ENCODE assay signal across 16 cellular contexts in the genomic region with DNA sequence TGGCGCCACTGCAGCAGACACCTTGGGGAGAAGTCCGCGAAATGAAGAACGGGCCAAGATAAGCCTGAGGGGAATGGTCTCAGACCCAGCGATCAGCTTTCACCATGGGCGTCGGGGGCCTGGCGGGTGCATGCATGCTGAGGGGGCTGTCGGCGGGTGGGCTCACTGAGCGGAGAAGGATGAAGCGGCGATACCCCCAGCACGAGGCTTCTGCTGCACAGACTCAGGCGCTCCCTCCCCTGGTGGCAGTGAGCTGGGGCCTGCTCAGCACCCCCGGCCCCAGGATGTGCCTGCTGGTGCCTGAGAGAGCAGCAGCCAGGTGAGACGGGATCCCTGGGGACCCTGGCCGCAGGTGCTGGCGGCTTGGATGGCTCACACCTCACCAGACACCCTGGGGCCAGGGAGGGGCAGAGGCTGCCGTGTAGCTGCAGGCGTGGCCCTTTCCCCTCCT. TPM values are rescaled to one million over a fixed set of nuclear protein-coding genes. Genes with fewer than 3 reads are reported as not detected.
DNase-seq lines count a peak whose midpoint lies in the region; ATAC-seq, FAIRE-seq and TF ChIP-seq lines count a peak whose summit lies in the region.
"Had no signal": no experiment of that assay in that cellular context is flagged by ENCODE, and none has a peak within 500 bp of the region (broad histone marks: within the 10 kb centered on the region; RNA-seq: fewer than 3 reads in every experiment).

No MANE protein-coding gene starts in this region.

- H3K23ac ChIP-seq in trophoblast cell (ENCODE audit: low read length), result no peak overlapping the region

- DNase-seq in activated CD4-positive, alpha-beta memory T cell treated with anti-CD3 and anti-CD28 coated beads, Interleukin-2, amount 10 ng/mL, durations not matched to agents 7 days and 5 days, result no peak
- no peak for DNase-seq in activated CD4-positive, alpha-beta memory T cell treated with anti-CD3 and anti-CD28 coated beads for 36 hours
- peak; percentile 92 for DNase-seq in NCI-H1436 (lab: John Stamatoyannopoulos, UW)
- DNase-seq in trophoblast cell, result peak; percentile 50 to 73
- DNase-seq in small intestine, result no peak
- DNase-seq in cerebellar cortex (ENCODE audit: low spot score), result no peak
- no peak for DNase-seq in uterus
- DNase-seq: activated T-cell treated with anti-CD3 and anti-CD28 coated beads for 4 hours, NCI-H82, nucleus accumbens had no signal

- H3K4me1 Mint-ChIP-seq in activated CD4-positive, alpha-beta memory T cell treated with anti-CD3 and anti-CD28 coated beads, Interleukin-2, amount 10 ng/mL, durations not matched to agents 7 days and 5 days, result peaks cover 2% of the 10 kb centered on the region
- H3K4me1 Mint-ChIP-seq in activated CD4-positive, alpha-beta memory T cell treated with anti-CD3 and anti-CD28 coated beads for 36 hours (ENCODE audit: low read depth), result peaks cover 2% of the 10 kb centered on the region

- no peak overlapping the region for H3K4ac ChIP-seq in trophoblast cell (ENCODE audit: low read depth, low read length)

- no CpG with 5 or more reads among the region's 21 CpGs for WGBS in trophoblast cell (ENCODE audit: extremely low coverage, insufficient coverage, insufficient read length)
- 92 to 98% (median 92%) methylated on average over 21 of the region's 21 CpGs for WGBS in small intestine, 3 donors

- no peak for TF ChIP-seq POLR2A in uterus (IDR thresholded peaks at IDR 0.05)

- H3K9me3 ChIP-seq in trophoblast cell (ENCODE audit: insufficient read depth, low read depth, low read length) (no peaks in the 10 kb centered on the region), small intestine (ENCODE audit: control insufficient read depth, low read depth) (no peaks in the 10 kb centered on the region), uterus (no peaks in the 10 kb centered on the region)
- H3K9me3 ChIP-seq: HAP-1 had no signal

- H3K9ac ChIP-seq in trophoblast cell (ENCODE audit: low read length), result no peak overlapping the region

- H3K14ac ChIP-seq in trophoblast cell (ENCODE audit: low read length), result no peak overlapping the region

- intact Hi-C loops in activated CD4-positive, alpha-beta memory T cell treated with anti-CD3 and anti-CD28 coated beads for 36 hours (cut with micrococcal nuclease), result no loop called here
- intact Hi-C loops in uterus (cut with DNase I; ENCODE audit: low total_unique reads), result no loop called here

- H3K27ac ChIP-seq in trophoblast cell (ENCODE audit: low read depth, low read length) (no peak overlapping the region), small intestine (ENCODE audit: low read depth in 1 of 2, low read length in 1 of 2) (no peak overlapping the region), uterus (no peak overlapping the region)
- H3K27ac ChIP-seq: A549 had no signal

- no peak overlapping the region for H2AK5ac ChIP-seq in trophoblast cell (ENCODE audit: low read length)

- H2AFZ ChIP-seq in trophoblast cell (ENCODE audit: insufficient read depth, low read length, poor library complexity), result no peak overlapping the region

- POLR2A ChIA-PET in activated CD4-positive, alpha-beta memory T cell treated with anti-CD3 and anti-CD28 coated beads, Interleukin-2, amount 10 ng/mL, durations not matched to agents 7 days and 5 days (lab: Charles Lee), result interaction anchor here (1.3 kb wide), 1 partner anchor 10 kb away, joined by 4 read pairs; no protein-coding TSS in a partner anchor
- POLR2A ChIA-PET in activated CD4-positive, alpha-beta memory T cell treated with anti-CD3 and anti-CD28 coated beads for 36 hours (lab: Charles Lee), result interaction anchor here (0.6 kb wide), 1 partner anchor 29 kb away, joined by 3 read pairs; no protein-coding TSS in a partner anchor

- no peak overlapping the region for H4K91ac ChIP-seq in trophoblast cell (ENCODE audit: low read depth, low read length)

- H3K79me2 ChIP-seq in trophoblast cell (ENCODE audit: control insufficient read depth, insufficient read depth, low read length, poor library complexity), result no peaks in the 10 kb centered on the region

- no peak overlapping the region for H2BK12ac ChIP-seq in trophoblast cell (ENCODE audit: low read length)

- H3K4me3 Mint-ChIP-seq in activated CD4-positive, alpha-beta memory T cell treated with anti-CD3 and anti-CD28 coated beads, Interleukin-2, amount 10 ng/mL, durations not matched to agents 7 days and 5 days, result no peak overlapping the region
- H3K4me3 Mint-ChIP-seq in activated CD4-positive, alpha-beta memory T cell treated with anti-CD3 and anti-CD28 coated beads for 36 hours, result no peak overlapping the region

- H4K8ac ChIP-seq in trophoblast cell (ENCODE audit: low read depth, low read length), result no peak overlapping the region

- H2BK120ac ChIP-seq in trophoblast cell (ENCODE audit: insufficient read depth, low read length, poor library complexity), result no peak overlapping the region

- H3K79me1 ChIP-seq in trophoblast cell (ENCODE audit: low read length), result no peaks in the 10 kb centered on the region

- no peak overlapping the region for H4K12ac ChIP-seq in trophoblast cell (ENCODE audit: low read depth, low read length)

- H3K27ac Mint-ChIP-seq in activated CD4-positive, alpha-beta memory T cell treated with anti-CD3 and anti-CD28 coated beads, Interleukin-2, amount 10 ng/mL, durations not matched to agents 7 days and 5 days, result peak overlapping the region; percentile 31
- H3K27ac Mint-ChIP-seq in activated CD4-positive, alpha-beta memory T cell treated with anti-CD3 and anti-CD28 coated beads for 36 hours, result no peak overlapping the region

- H3K27me3 ChIP-seq in trophoblast cell (ENCODE audit: insufficient read depth, low read length) (no peaks in the 10 kb centered on the region), small intestine (ENCODE audit: control insufficient read depth in 2 of 2, insufficient read depth in 2 of 2, low read length in 2 of 2) (no peaks in the 10 kb centered on the region), uterus (no peaks in the 10 kb centered on the region)

- no peak overlapping the region for H3K18ac ChIP-seq in trophoblast cell (ENCODE audit: low read length)

- no peak for TF ChIP-seq CTCF in uterus (IDR thresholded peaks at IDR 0.05)

- H3K9me3 Mint-ChIP-seq in activated CD4-positive, alpha-beta memory T cell treated with anti-CD3 and anti-CD28 coated beads, Interleukin-2, amount 10 ng/mL, durations not matched to agents 7 days and 5 days, result no peaks in the 10 kb centered on the region
- H3K9me3 Mint-ChIP-seq in activated CD4-positive, alpha-beta memory T cell treated with anti-CD3 and anti-CD28 coated beads for 36 hours, result no peaks in the 10 kb centered on the region

- CTCF ChIA-PET in activated CD4-positive, alpha-beta memory T cell treated with anti-CD3 and anti-CD28 coated beads, Interleukin-2, amount 10 ng/mL, durations not matched to agents 7 days and 5 days (lab: Charles Lee), result no interaction called here
- CTCF ChIA-PET in activated CD4-positive, alpha-beta memory T cell treated with anti-CD3 and anti-CD28 coated beads for 36 hours (lab: Charles Lee), result interaction anchor here (1.3 kb wide), 1 partner anchor 27 kb away, joined by 3 read pairs; no protein-coding TSS in a partner anchor

- H3K36me3 Mint-ChIP-seq in activated CD4-positive, alpha-beta memory T cell treated with anti-CD3 and anti-CD28 coated beads, Interleukin-2, amount 10 ng/mL, durations not matched to agents 7 days and 5 days (ENCODE audit: low read depth), result peaks cover 36% of the 10 kb centered on the region
- H3K36me3 Mint-ChIP-seq in activated CD4-positive, alpha-beta memory T cell treated with anti-CD3 and anti-CD28 coated beads for 36 hours, result peaks cover 19% of the 10 kb centered on the region

- no peak overlapping the region for H2BK5ac ChIP-seq in trophoblast cell (ENCODE audit: low read depth, low read length, poor library complexity)

- no peak for FAIRE-seq in small intestine (lab: Jason Lieb, UNC)
- FAIRE-seq: A549, bronchial epithelial cell, G401.6, keratinocyte had no signal

- H3K36me3 ChIP-seq in trophoblast cell (ENCODE audit: control insufficient read depth in 1 of 2, insufficient read depth in 2 of 2, low read length in 2 of 2), result peaks cover 77 to 81% of the 10 kb centered on the region in 2 experiments
- peaks cover 2 to 4% of the 10 kb centered on the region in 2 donors for H3K36me3 ChIP-seq in small intestine (ENCODE audit: control insufficient read depth in 2 of 2, insufficient read depth in 2 of 2, low read length in 2 of 2)
- no peaks in the 10 kb centered on the region for H3K36me3 ChIP-seq in uterus

- no peak overlapping the region for H3K4me2 ChIP-seq in trophoblast cell (ENCODE audit: low read length)
- H3K4me2 ChIP-seq: A549 had no signal

- ATAC-seq in GM21786 (IDR thresholded peaks at IDR 0.05; ENCODE audit: unreplicated experiment), result peak; percentile 31

- H3K27me3 Mint-ChIP-seq in activated CD4-positive, alpha-beta memory T cell treated with anti-CD3 and anti-CD28 coated beads, Interleukin-2, amount 10 ng/mL, durations not matched to agents 7 days and 5 days, result no peaks in the 10 kb centered on the region
- H3K27me3 Mint-ChIP-seq in activated CD4-positive, alpha-beta memory T cell treated with anti-CD3 and anti-CD28 coated beads for 36 hours, result no peaks in the 10 kb centered on the region

- H3K4me3 ChIP-seq in trophoblast cell (ENCODE audit: low read depth, low read length) (no peak overlapping the region), small intestine (ENCODE audit: low read depth in 1 of 2, low read length in 2 of 2) (no peak overlapping the region), uterus (no peak overlapping the region)
- H3K4me3 ChIP-seq: A549, HAP-1 had no signal

- H3K4me1 ChIP-seq in trophoblast cell (ENCODE audit: control insufficient read depth in 1 of 2, insufficient read depth in 2 of 2, low read length in 2 of 2) (no peaks in the 10 kb centered on the region), small intestine (ENCODE audit: control insufficient read depth in 2 of 2, insufficient read depth in 1 of 2, low read depth in 1 of 2, low read length in 1 of 2) (no peaks in the 10 kb centered on the region), uterus (no peaks in the 10 kb centered on the region)
- H3K4me1 ChIP-seq: A549, HAP-1 had no signal

RNA-seq across cellular contexts. Expression of a gene that starts 31.2 kb away (rescaled TPM):
- 10 to 100 TPM; 24.1 to 24.2 TPM for total RNA-seq in activated CD4-positive, alpha-beta memory T cell treated with anti-CD3 and anti-CD28 coated beads, Interleukin-2, amount 10 ng/mL, durations not matched to agents 7 days and 5 days
- total RNA-seq in activated CD4-positive, alpha-beta memory T cell treated with anti-CD3 and anti-CD28 coated beads for 36 hours, result 10 to 100 TPM; 21.6 to 22.5 TPM
- 6.8 and 7.2 TPM in 2 replicates for polyA plus RNA-seq in trophoblast cell (2013)
- 1 to 10 TPM in 2 of 3 donors, under 1 TPM in 1; 0.54 to 9.6 (median 1.1) TPM for polyA plus RNA-seq in small intestine
- 10 to 100 TPM in 1 of 4 donors, 1 to 10 TPM in 2, under 1 TPM in 1; 0.26 to 11.9 (median 4.9) TPM for total RNA-seq in uterus

RNA-seq across cellular contexts. Expression of a gene that starts 49.8 kb away (rescaled TPM):
- under 1 TPM; 0.10 to 0.15 TPM for total RNA-seq in activated CD4-positive, alpha-beta memory T cell treated with anti-CD3 and anti-CD28 coated beads, Interleukin-2, amount 10 ng/mL, durations not matched to agents 7 days and 5 days
- under 1 TPM; 0.53 to 0.55 TPM for total RNA-seq in activated CD4-positive, alpha-beta memory T cell treated with anti-CD3 and anti-CD28 coated beads for 36 hours
- polyA plus RNA-seq in trophoblast cell (2013), result 0.11 and 0.12 TPM in 2 replicates
- 1 to 10 TPM; 3.0 to 6.3 (median 5.3) TPM for polyA plus RNA-seq in small intestine
- 1 to 10 TPM in 2 of 4 donors, under 1 TPM in 2; 0.26 to 8.0 (median 1.0) TPM for total RNA-seq in uterus

Comparison
In these comparisons a context has a peak if more than half of its experiments do, and no peak if none do; other contexts are left out.
1. DNase-seq: peak in NCI-H1436 (single experiment) and trophoblast cell (2 of 2); none in activated CD4-positive, alpha-beta memory T cell treated with anti-CD3 and anti-CD28 coated beads, Interleukin-2, amount 10 ng/mL, durations not matched to agents 7 days and 5 days (single experiment), activated CD4-positive, alpha-beta memory T cell treated with anti-CD3 and anti-CD28 coated beads for 36 hours (single experiment), small intestine (single experiment), cerebellar cortex (single experiment) and uterus (0 of 2).